12 cellular contexts compared by ENCODE assay signal in the genomic region with DNA sequence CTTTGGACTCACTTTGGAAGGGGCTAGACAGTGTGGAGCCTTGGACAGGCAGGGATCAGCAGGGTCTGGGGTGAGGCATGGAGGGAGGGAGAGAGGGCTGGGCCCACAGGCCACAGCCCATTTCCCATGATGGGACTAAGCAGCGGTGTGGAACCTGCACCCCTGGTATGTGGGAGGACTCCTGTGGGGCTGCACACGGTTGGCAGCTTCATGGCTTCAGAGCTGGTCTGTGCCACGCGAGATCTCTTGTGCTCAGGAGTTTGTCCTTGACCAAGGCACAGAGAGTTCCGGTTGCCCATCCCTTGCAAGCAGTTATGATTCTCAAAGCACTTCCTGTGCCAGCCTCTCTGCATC. TPM values are rescaled to one million over a fixed set of nuclear protein-coding genes. Genes with fewer than 3 reads are reported as not detected.
A peak's percentile ranks its signal among the peaks of the same experiment; 100 is the strongest.
DNase-seq lines count a peak whose midpoint lies in the region; ATAC-seq, FAIRE-seq and TF ChIP-seq lines count a peak whose summit lies in the region.
"Had no signal": no experiment of that assay in that cellular context is flagged by ENCODE, and none has a peak within 500 bp of the region (broad histone marks: within the 10 kb centered on the region; RNA-seq: fewer than 3 reads in every experiment).

No MANE protein-coding gene starts in this region.

- no peaks in the 10 kb centered on the region for H3K36me3 Mint-ChIP-seq in nephron (ENCODE audit: low read depth)

- no peak for FAIRE-seq in K562 (lab: Jason Lieb, UNC)
- FAIRE-seq: D721Med had no signal

- H3K9ac ChIP-seq in BLaER1 (peak overlapping the region; percentile 30; the same call in 1 of the 2 replicates), K562 (ENCODE audit: insufficient read depth in 1 of 2, low read depth in 2 of 2, low read length in 2 of 2) (peak overlapping the region in 1 of 2 experiments; percentile 23; a peak in 2 of 4 replicates)

- H3K9me3 ChIP-seq in BLaER1 (no peaks in the 10 kb centered on the region), K562 (replicated peaks; ENCODE audit: control insufficient read depth, insufficient read depth, low read depth, low read length) (no peaks in the 10 kb centered on the region)
- H3K9me3 ChIP-seq: HAP-1 had no signal

- no peak for TF ChIP-seq POLR2A in K562 (conservative IDR thresholded peaks at IDR 0.05)

- H3K4me1 Mint-ChIP-seq in nephron = peaks cover 9% of the 10 kb centered on the region
- H3K4me1 Mint-ChIP-seq: neural crest cell had no signal

- TF ChIP-seq CTCF in K562 (IDR thresholded peaks at IDR 0.05 in 2 of 3, conservative IDR thresholded peaks at IDR 0.05 in 1 of 3; ENCODE audit: insufficient read depth in 2 of 3, low read depth in 1 of 3, low read length in 3 of 3) (no peak), nephron (IDR thresholded peaks at IDR 0.05; ENCODE audit: unreplicated experiment in 3 of 3) (no peak), coronary artery (IDR thresholded peaks at IDR 0.05) (no peak)

- intact Hi-C loops in K562 (cut with micrococcal nuclease) = no loop called here

- H3K79me2 ChIP-seq in K562 (ENCODE audit: control insufficient read depth, insufficient read depth, low read length) = no peaks in the 10 kb centered on the region

- H2AFZ ChIP-seq in K562 (ENCODE audit: low read depth, low read length) = peak overlapping the region; percentile 83

- WGBS in K562 (ENCODE audit: insufficient coverage, low coverage, missing lambda C conversion rate) = 80% methylated on average over 5 of the region's 5 CpGs

- H4K20me1 ChIP-seq in BLaER1 (no peaks in the 10 kb centered on the region), K562 (replicated peaks; ENCODE audit: control insufficient read depth, insufficient read depth, low read length) (no peaks in the 10 kb centered on the region)

- no peak overlapping the region for H3K4me3 Mint-ChIP-seq in nephron
- H3K4me3 Mint-ChIP-seq: neural crest cell had no signal

- H3K9me1 ChIP-seq in K562 (ENCODE audit: control insufficient read depth, insufficient read depth, low read length) = no peaks in the 10 kb centered on the region

- CTCF ChIA-PET in K562 (lab: Yijun Ruan, JAX; ENCODE audit: low intra/inter-chr PET ratio) = no interaction called here

- TF ChIP-seq EP300 in Ishikawa (IDR thresholded peaks at IDR 0.05; ENCODE audit: borderline replicate concordance) (peak; percentile 40; the same call in 1 of the 2 replicates), K562 (IDR thresholded peaks at IDR 0.05; ENCODE audit: low read length) (no peak)

- peak overlapping the region; percentile 27 to 77 (median 56) for H3K27ac Mint-ChIP-seq in nephron

- DNase-seq in K562 (ENCODE audit: extremely low read depth in 1 of 4, low spot score in 3 of 4) (no peak), SW 1271 (lab: John Stamatoyannopoulos, UW) (no peak), GF-D8 (lab: John Stamatoyannopoulos, UW) (no peak), coronary artery (ENCODE audit: low spot score) (no peak)
- DNase-seq: WERI-Rb-1 had no signal

- H3K36me3 ChIP-seq in BLaER1 (peaks cover 10% of the 10 kb centered on the region; the same call in 1 of the 2 replicates), K562 (ENCODE audit: control insufficient read depth, insufficient read depth, low read length) (no peaks in the 10 kb centered on the region)
- H3K36me3 ChIP-seq: HAP-1, WERI-Rb-1 had no signal

- BruUV-seq in K562 (replicated peaks; lab: Mats Ljungman, UMichigan) = no TSS peak

- peak; percentile 12 for ATAC-seq in K562
- ATAC-seq in HG03039 (IDR thresholded peaks at IDR 0.05; ENCODE audit: unreplicated experiment) = no peak

- H3K9me3 Mint-ChIP-seq in nephron = no peaks in the 10 kb centered on the region
- H3K9me3 Mint-ChIP-seq: neural crest cell had no signal

- TF ChIP-seq RAD21 in Ishikawa (IDR thresholded peaks at IDR 0.05; ENCODE audit: low read depth) (no peak), K562 (CRISPR knock-in tag; conservative IDR thresholded peaks at IDR 0.05 in 1 of 2, IDR thresholded peaks at IDR 0.05 in 1 of 2) (no peak)

- H3K4me2 ChIP-seq in BLaER1 = peak overlapping the region; percentile 85
- H3K4me2 ChIP-seq in K562 (ENCODE audit: insufficient read depth, low read length) = no peak overlapping the region; the same call in 1 of the 2 replicates

- POLR2A ChIA-PET in K562 (lab: Yijun Ruan, JAX) = interaction anchor here (0.6 to 1.5 kb wide), 3 partner anchors 11 to 27 kb away, joined by 3 to 4 read pairs (median 3); no protein-coding TSS in a partner anchor

- in situ Hi-C loops in K562 (cut with MboI) = no loop called here

- H3K4me1 ChIP-seq in BLaER1 (peaks cover 55% of the 10 kb centered on the region), K562 (replicated peaks in 1 of 2; ENCODE audit: control insufficient read depth in 2 of 2, insufficient read depth in 2 of 2, low read length in 2 of 2) (peaks cover 24 to 35% of the 10 kb centered on the region in 2 experiments)
- H3K4me1 ChIP-seq: HAP-1 had no signal

- H3K27ac ChIP-seq in BLaER1 = peak overlapping the region; percentile 75
- H3K27ac ChIP-seq in K562 (ENCODE audit: extremely low read depth, low read depth, low read length) = peak overlapping the region; percentile 45; the same call in 1 of the 3 replicates
- peak overlapping the region in 1 of 2 donors; percentile 69 for H3K27ac ChIP-seq in coronary artery
- H3K27ac ChIP-seq: WERI-Rb-1 had no signal

- H3K27me3 ChIP-seq in BLaER1 (0 out of 2 replicates have a peak, but pooled peaks cover 5% of the 10 kb centered on the region), K562 (ENCODE audit: control insufficient read depth in 2 of 2, insufficient read depth in 2 of 2, low read length in 2 of 2) (peaks cover 3 to 8% of the 10 kb centered on the region in 2 experiments; a peak in 3 of 5 replicates)

- H3K4me3 ChIP-seq in BLaER1 = 0 out of 2 replicates have a peak overlapping the region, but pooled peaks have one; percentile 5
- H3K4me3 ChIP-seq in K562 = no peak overlapping the region
- no peak overlapping the region for H3K4me3 ChIP-seq in coronary artery
- H3K4me3 ChIP-seq: HAP-1 had no signal

- H3K27me3 Mint-ChIP-seq in nephron (ENCODE audit: low read depth) = peaks cover 19% of the 10 kb centered on the region

TF ChIP-seq in K562, 482 proteins besides CTCF, POLR2A, EP300 and RAD21 (continues in another document):
- peak; percentile 42 for TF ChIP-seq WHSC1 (IDR thresholded peaks at IDR 0.05; ENCODE audit: low read length)

RNA-seq across cellular contexts. Expression of a gene that starts 8.1 kb away (rescaled TPM):
- total RNA-seq in K562 (2011; cell fraction: chromatin; rRNA removed; ENCODE audit: low replicate concordance) = 109 and 139 TPM in 2 replicates
- 131 and 151 TPM in 2 replicates for total RNA-seq in K562 (2011; cell fraction: nucleolus; rRNA removed)
- 146 and 174 TPM in 2 replicates for total RNA-seq in K562 (2011; cell fraction: nucleoplasm; rRNA removed)
- total RNA-seq in K562 (2014; rRNA removed) = 85.4 and 97.6 TPM in 2 replicates
- total RNA-seq in K562 (2014; rRNA removed; fragmentation: Illumina TruSeq; extraction: Trizol) = 65.7 and 66.2 TPM in 2 replicates
- 92.9 and 98.7 TPM in 2 replicates for total RNA-seq in K562 (2015; rRNA removed; fragmentation: Illumina TruSeq; extraction: Trizol)
- 99.3 and 99.5 TPM in 2 replicates for total RNA-seq in K562 (2021)
- 92.4 and 138 TPM in 2 replicates for polyA plus RNA-seq in K562 (2011; rRNA removed)
- 79.9 and 115 TPM in 2 replicates for polyA plus RNA-seq in K562 (2011; cell fraction: cytosol; rRNA removed)
- 69.1 and 123 TPM in 2 replicates for polyA plus RNA-seq in K562 (2011; cell fraction: nucleus; rRNA removed)
- 77.4 and 167 TPM in 2 replicates for polyA plus RNA-seq in K562 (2012)
- polyA plus RNA-seq in K562 (2014; fragmentation: Illumina TruSeq; extraction: Trizol) = 77.0 and 77.8 TPM in 2 replicates
- 1 to 10 TPM; 5.0 to 9.2 TPM for polyA plus RNA-seq in K562 (2014; fragmentation: Nextera tagmentation; extraction: Ambion mirVana)
- polyA plus RNA-seq in K562 (2014; rRNA removed) = 82.4 and 86.9 TPM in 2 replicates
- 54.1 and 70.2 TPM in 2 replicates for polyA minus RNA-seq in K562 (2011; rRNA and poly(A)+ RNA removed)
- polyA minus RNA-seq in K562 (2011; cell fraction: cytosol; rRNA and poly(A)+ RNA removed) = 69.1 and 114 TPM in 2 replicates
- polyA minus RNA-seq in K562 (2011; cell fraction: nucleus; rRNA and poly(A)+ RNA removed) = 17.4 and 40.2 TPM in 2 replicates

RNA-seq across cellular contexts. Expression of a gene that starts 39.1 kb away (rescaled TPM):
- total RNA-seq in K562 (2011; cell fraction: chromatin; rRNA removed; ENCODE audit: low replicate concordance) = 0.69 and 1.4 TPM in 2 replicates
- total RNA-seq in K562 (2011; cell fraction: nucleolus; rRNA removed) = 1.0 and 1.3 TPM in 2 replicates
- 0.23 and 0.29 TPM in 2 replicates for total RNA-seq in K562 (2011; cell fraction: nucleoplasm; rRNA removed)
- total RNA-seq in K562 (2014; rRNA removed) (0.78 and 1.0 TPM in 2 replicates), K562 (2014; rRNA removed; fragmentation: Illumina TruSeq; extraction: Trizol) (0.07 and 0.22 TPM in 2 replicates), K562 (2015; rRNA removed; fragmentation: Illumina TruSeq; extraction: Trizol) (0.49 and 0.51 TPM in 2 replicates), K562 (2021) (1.2 and 1.3 TPM in 2 replicates)
- polyA plus RNA-seq in K562 (2011; rRNA removed) (0.20 and 1.6 TPM in 2 replicates), K562 (2014; fragmentation: Illumina TruSeq; extraction: Trizol) (0.24 and 0.25 TPM in 2 replicates), K562 (2014; fragmentation: Nextera tagmentation; extraction: Ambion mirVana) (not detected), K562 (2014; rRNA removed) (0.57 and 0.60 TPM in 2 replicates)
- polyA plus RNA-seq in K562 (2011; cell fraction: cytosol; rRNA removed) = 0.33 and 1.3 TPM in 2 replicates
- 2.0 and 3.1 TPM in 2 replicates for polyA plus RNA-seq in K562 (2011; cell fraction: nucleus; rRNA removed)
- polyA plus RNA-seq in K562 (2012) = 0.77 and 5.1 TPM in 2 replicates
- 0.04 and 0.57 TPM in 2 replicates for polyA minus RNA-seq in K562 (2011; rRNA and poly(A)+ RNA removed)
- polyA minus RNA-seq in K562 (2011; cell fraction: cytosol; rRNA and poly(A)+ RNA removed) = 1.0 and 4.8 TPM in 2 replicates
- polyA minus RNA-seq in K562 (2011; cell fraction: nucleus; rRNA and poly(A)+ RNA removed) = 0.27 and 1.8 TPM in 2 replicates

RNA-seq across cellular contexts. Expression of a gene that starts 58.3 kb away (rescaled TPM):
- 18.9 and 29.0 TPM in 2 replicates for total RNA-seq in K562 (2011; cell fraction: chromatin; rRNA removed; ENCODE audit: low replicate concordance)
- 22.8 and 25.7 TPM in 2 replicates for total RNA-seq in K562 (2011; cell fraction: nucleolus; rRNA removed)
- 14.8 and 16.0 TPM in 2 replicates for total RNA-seq in K562 (2011; cell fraction: nucleoplasm; rRNA removed)
- total RNA-seq in K562 (2014; rRNA removed) (65.2 and 66.8 TPM in 2 replicates), K562 (2014; rRNA removed; fragmentation: Illumina TruSeq; extraction: Trizol) (11.2 and 14.8 TPM in 2 replicates), K562 (2015; rRNA removed; fragmentation: Illumina TruSeq; extraction: Trizol) (18.5 and 20.3 TPM in 2 replicates), K562 (2021) (71.2 and 75.5 TPM in 2 replicates)
- polyA plus RNA-seq in K562 (2011; rRNA removed) (13.5 and 16.5 TPM in 2 replicates), K562 (2014; fragmentation: Illumina TruSeq; extraction: Trizol) (8.2 and 18.9 TPM in 2 replicates), K562 (2014; fragmentation: Nextera tagmentation; extraction: Ambion mirVana) (1 to 10 TPM; 1.2 to 1.8 TPM), K562 (2014; rRNA removed) (54.4 and 60.2 TPM in 2 replicates)
- 14.3 and 38.6 TPM in 2 replicates for polyA plus RNA-seq in K562 (2011; cell fraction: cytosol; rRNA removed)
- 10.2 and 19.3 TPM in 2 replicates for polyA plus RNA-seq in K562 (2011; cell fraction: nucleus; rRNA removed)
- 34.2 and 36.9 TPM in 2 replicates for polyA plus RNA-seq in K562 (2012)
- 16.0 and 22.8 TPM in 2 replicates for polyA minus RNA-seq in K562 (2011; rRNA and poly(A)+ RNA removed)
- 25.3 and 31.3 TPM in 2 replicates for polyA minus RNA-seq in K562 (2011; cell fraction: cytosol; rRNA and poly(A)+ RNA removed)
- polyA minus RNA-seq in K562 (2011; cell fraction: nucleus; rRNA and poly(A)+ RNA removed) = 3.8 and 5.3 TPM in 2 replicates
